In the genomic region with DNA sequence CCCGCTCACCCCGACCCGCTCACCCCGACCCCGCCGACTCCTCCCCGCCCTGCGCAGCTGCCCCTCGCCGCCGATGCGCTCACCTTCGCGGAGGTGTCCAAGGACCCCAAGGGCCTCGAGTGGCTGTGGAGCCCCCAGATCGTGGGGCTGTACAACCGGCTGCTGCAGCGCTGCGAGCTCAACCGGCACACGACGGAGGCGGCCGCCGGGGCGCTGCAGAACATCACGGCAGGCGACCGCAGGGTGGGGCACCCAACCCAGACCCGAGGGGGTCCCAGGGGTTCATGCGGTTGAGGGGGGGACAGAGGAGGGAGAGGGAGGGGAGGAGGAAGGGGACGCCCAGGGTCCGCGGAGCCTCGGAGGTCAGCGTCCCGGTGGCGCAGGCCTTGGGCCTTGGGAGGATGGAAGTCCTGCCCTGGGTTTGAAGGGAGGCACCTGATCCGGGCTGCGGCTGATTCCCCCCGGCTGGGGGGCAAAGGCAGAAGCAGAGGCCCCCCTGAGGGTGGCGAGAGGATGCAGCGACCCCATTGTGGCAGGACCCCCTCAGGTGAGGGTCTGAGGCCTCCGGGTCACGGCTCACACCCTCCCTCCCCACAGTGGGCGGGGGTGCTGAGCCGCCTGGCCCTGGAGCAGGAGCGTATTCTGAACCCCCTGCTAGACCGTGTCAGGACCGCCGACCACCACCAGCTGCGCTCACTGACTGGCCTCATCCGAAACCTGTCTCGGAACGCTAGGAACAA, we compare ENCODE assay signal across 27 cellular contexts. TPM values are rescaled to one million over a fixed set of nuclear protein-coding genes. Genes with fewer than 3 reads are reported as not detected.
DNase-seq lines count a peak whose midpoint lies in the region; ATAC-seq, FAIRE-seq and TF ChIP-seq lines count a peak whose summit lies in the region.
"Had no signal": no experiment of that assay in that cellular context is flagged by ENCODE, and none has a peak within 500 bp of the region (broad histone marks: within the 10 kb centered on the region; RNA-seq: fewer than 3 reads in every experiment).

No MANE protein-coding gene starts in this region.

- peaks cover 0 to 4% of the 10 kb centered on the region in 2 donors for H3K27me3 Mint-ChIP-seq in natural killer cell treated with Interleukin-12 subunit alpha and Interleukin-12 subunit beta and Interleukin-15 and Interleukin-18, amount 100 ng/mL, for 72 hours

- no peak for TF ChIP-seq CTCF in HepG2 (CRISPR knock-in tag; IDR thresholded peaks at IDR 0.05)
- no peak for TF ChIP-seq CTCF in coronary artery (IDR thresholded peaks at IDR 0.05)

- H3K4me2 ChIP-seq in HepG2 (ENCODE audit: low read depth, low read length): no peak overlapping the region
- H3K4me2 ChIP-seq: PC-9 had no signal

- H3K27ac Mint-ChIP-seq in natural killer cell treated with Interleukin-12 subunit alpha and Interleukin-12 subunit beta and Interleukin-15 and Interleukin-18, amount 100 ng/mL, for 72 hours: no peak overlapping the region
- H3K27ac Mint-ChIP-seq: H9 had no signal

- H3K4me3 ChIP-seq in H7 (ENCODE audit: insufficient read depth, low read depth, low read length) (no peak overlapping the region), HepG2 (replicated peaks in 1 of 3; ENCODE audit: insufficient read depth in 1 of 3, low read depth in 2 of 3, low read length in 3 of 3) (no peak overlapping the region), coronary artery (no peak overlapping the region)
- H3K4me3 ChIP-seq: GM23248, MG63, PC-9 had no signal

- no peak overlapping the region for H3K9ac ChIP-seq in HepG2 (ENCODE audit: insufficient read depth, low read depth, low read length)
- H3K9ac ChIP-seq: GM23248 had no signal

- H3K4me1 ChIP-seq in HepG2 (ENCODE audit: insufficient read depth, low read length): peaks cover 8% of the 10 kb centered on the region

- DNase-seq in Right ventricle myocardium inferior (ENCODE audit: missing footprints): peak; percentile 18
- DNase-seq in Right ventricle myocardium superior: no peak
- peak; percentile 59 for DNase-seq in H7
- no peak for DNase-seq in HepG2 (ENCODE audit: low spot score)
- peak; percentile 59 for DNase-seq in natural killer cell treated with Interleukin-12 subunit alpha and Interleukin-12 subunit beta and Interleukin-15 and Interleukin-18, amount 100 ng/mL, for 72 hours (ENCODE audit: low spot score)
- DNase-seq in NCI-H128 (lab: John Stamatoyannopoulos, UW; ENCODE audit: unreplicated experiment): no peak
- DNase-seq in coronary artery (ENCODE audit: low spot score): no peak
- DNase-seq: 8988T; DMS153; DND-41; GM23248; H9; KG1; MG63; NCI-H1105 treated with DMSO at 0.1 percent for 48 hours; NCI-H2029; NCI-H446; NCI-H526; NCI-H82; NK-92 treated with Interleukin-12 subunit alpha and Interleukin-12 subunit beta, amount 100 ng/mL, for 24 hours; PC-9; RPMI8226; SHP77 treated with DMSO at 0.1 percent for 48 hours had no signal

- CTCF ChIA-PET in HepG2 (lab: Yijun Ruan, JAX; ENCODE audit: low intra/inter-chr PET ratio, low total read pairs): no interaction called here

- no peaks in the 10 kb centered on the region; the same call in 1 of the 2 replicates for H3K36me3 ChIP-seq in H7 (replicated peaks; ENCODE audit: control insufficient read depth, insufficient read depth, low read length)
- peaks cover 5 to 20% of the 10 kb centered on the region in 2 experiments; a peak in 3 of 5 replicates for H3K36me3 ChIP-seq in HepG2 (replicated peaks in 1 of 2; ENCODE audit: control insufficient read depth in 1 of 2, insufficient read depth in 2 of 2, low read length in 2 of 2)
- H3K36me3 ChIP-seq: MG63 had no signal

- H3K27me3 ChIP-seq in H7 (ENCODE audit: control insufficient read depth, insufficient read depth, low read length) (no peaks in the 10 kb centered on the region), HepG2 (ENCODE audit: control insufficient read depth in 1 of 2, insufficient read depth in 2 of 2, low read length in 2 of 2) (no peaks in the 10 kb centered on the region)
- H3K27me3 ChIP-seq: MG63 had no signal

- ATAC-seq in Right ventricle myocardium inferior (no peak), Right ventricle myocardium superior (ENCODE audit: poor library complexity) (no peak), HepG2 (no peak), GM21367 (IDR thresholded peaks at IDR 0.05; ENCODE audit: unreplicated experiment) (no peak)
- ATAC-seq in natural killer cell treated with Interleukin-12 subunit alpha and Interleukin-12 subunit beta and Interleukin-15 and Interleukin-18, amount 100 ng/mL, for 72 hours: no peak

- H3K36me3 Mint-ChIP-seq in natural killer cell treated with Interleukin-12 subunit alpha and Interleukin-12 subunit beta and Interleukin-15 and Interleukin-18, amount 100 ng/mL, for 72 hours: no peaks in the 10 kb centered on the region

- H3K4me1 Mint-ChIP-seq in natural killer cell treated with Interleukin-12 subunit alpha and Interleukin-12 subunit beta and Interleukin-15 and Interleukin-18, amount 100 ng/mL, for 72 hours (ENCODE audit: low read depth in 2 of 2): peaks cover 0 to 7% of the 10 kb centered on the region in 2 donors

- BruUV-seq in HepG2 (replicated peaks; lab: Mats Ljungman, UMichigan): no TSS peak

- no peak overlapping the region for H2AFZ ChIP-seq in HepG2 (ENCODE audit: low read length)
- H2AFZ ChIP-seq: GM23248, PC-9 had no signal

- TF ChIP-seq POLR2A in HepG2 (IDR thresholded peaks at IDR 0.05; ENCODE audit: insufficient read depth in 1 of 2, low read depth in 2 of 2, low read length in 2 of 2): no peak

- 98% methylated on average over 43 of the region's 55 CpGs for WGBS in HepG2 (ENCODE audit: low lambda C conversion rate)

- H3K9me3 ChIP-seq in HepG2 (ENCODE audit: low read length): no peaks in the 10 kb centered on the region
- H3K9me3 ChIP-seq: MG63 had no signal

- TF ChIP-seq RAD21 in HepG2 (CRISPR knock-in tag; IDR thresholded peaks at IDR 0.05): no peak

- no peak overlapping the region for H3K4me3 Mint-ChIP-seq in natural killer cell treated with Interleukin-12 subunit alpha and Interleukin-12 subunit beta and Interleukin-15 and Interleukin-18, amount 100 ng/mL, for 72 hours
- H3K4me3 Mint-ChIP-seq: H9 had no signal

- FAIRE-seq in HepG2 (lab: Jason Lieb, UNC): no peak
- FAIRE-seq: GM18507, HTR-8/SVneo had no signal

- TF ChIP-seq EP300 in HepG2 (IDR thresholded peaks at IDR 0.05; ENCODE audit: low read depth in 2 of 2, low read length in 2 of 2) (no peak), HepG2 (CRISPR knock-in tag; IDR thresholded peaks at IDR 0.05; ENCODE audit: borderline replicate concordance) (no peak)

- no peaks in the 10 kb centered on the region for H3K79me2 ChIP-seq in HepG2 (ENCODE audit: insufficient read depth, low read length)

- POLR2A ChIA-PET in HepG2 (lab: Yijun Ruan, JAX): no interaction called here

- in situ Hi-C loops in HepG2 (cut with HindIII; ENCODE audit: extremely low pct_ligation_motif_present, low pct_unique_long_range_greater_than_20kb): no loop called here

- intact Hi-C loops in Right ventricle myocardium inferior (cut with DNase I): no loop called here
- intact Hi-C loops in Right ventricle myocardium superior (cut with DNase I): no loop called here
- intact Hi-C loops in HepG2 (cut with micrococcal nuclease; ENCODE audit: unreplicated experiment): no loop called here

- no peaks in the 10 kb centered on the region for H3K9me3 Mint-ChIP-seq in natural killer cell treated with Interleukin-12 subunit alpha and Interleukin-12 subunit beta and Interleukin-15 and Interleukin-18, amount 100 ng/mL, for 72 hours

- no peak overlapping the region for H3K27ac ChIP-seq in HepG2 (ENCODE audit: extremely low read length, insufficient read depth, low read length)
- no peak overlapping the region for H3K27ac ChIP-seq in coronary artery
- H3K27ac ChIP-seq: GM23248, PC-9 had no signal

- H4K20me1 ChIP-seq in HepG2 (ENCODE audit: insufficient read depth, low read length): no peaks in the 10 kb centered on the region

RNA-seq across cellular contexts. Expression of a gene that starts 9.2 kb away (rescaled TPM):
- 0.32 TPM for total RNA-seq in Right ventricle myocardium inferior
- 0.86 TPM for total RNA-seq in Right ventricle myocardium superior
- 2.1 and 3.6 TPM in 2 replicates for total RNA-seq in H7 (2014; rRNA removed; shearing (Covaris generic))
- total RNA-seq in HepG2 (2016; rRNA removed; fragmentation: Illumina TruSeq; extraction: Trizol): 21.1 and 28.7 TPM in 2 replicates
- total RNA-seq in HepG2 (2016; cell fraction: cytosol; rRNA removed; fragmentation: Illumina TruSeq; extraction: Trizol; ENCODE audit: low read depth): 5.8 and 6.9 TPM in 2 replicates
- 17.5 and 29.7 TPM in 2 replicates for total RNA-seq in HepG2 (2016; cell fraction: insoluble cytoplasmic fraction; rRNA removed; fragmentation: Illumina TruSeq; extraction: Trizol)
- total RNA-seq in HepG2 (2016; cell fraction: membrane; rRNA removed; fragmentation: Illumina TruSeq; extraction: Trizol): 13.9 and 14.9 TPM in 2 replicates
- total RNA-seq in HepG2 (2016; cell fraction: nucleus; rRNA removed; fragmentation: Illumina TruSeq; extraction: Trizol): 14.5 and 19.8 TPM in 2 replicates
- polyA plus RNA-seq in HepG2 (2011; rRNA removed): 18.0 and 25.1 TPM in 2 replicates
- 13.8 and 24.2 TPM in 2 replicates for polyA plus RNA-seq in HepG2 (2011; cell fraction: cytosol; rRNA removed)
- polyA plus RNA-seq in HepG2 (2011; cell fraction: nucleus; rRNA removed): 59.8 and 70.5 TPM in 2 replicates
- 12.9 and 13.0 TPM in 2 replicates for polyA plus RNA-seq in HepG2 (2012)
- polyA plus RNA-seq in HepG2 (2016; cell fraction: cytosol; fragmentation: Illumina TruSeq; extraction: Trizol; ENCODE audit: low read depth): 4.6 and 4.9 TPM in 2 replicates
- polyA plus RNA-seq in HepG2 (2016; cell fraction: insoluble cytoplasmic fraction; fragmentation: Illumina TruSeq; extraction: Trizol; ENCODE audit: low read depth): 22.3 and 24.1 TPM in 2 replicates
- polyA plus RNA-seq in HepG2 (2016; cell fraction: membrane; fragmentation: Illumina TruSeq; extraction: Trizol; ENCODE audit: low read depth): 7.9 and 9.3 TPM in 2 replicates
- polyA plus RNA-seq in HepG2 (2016; cell fraction: nucleus; fragmentation: Illumina TruSeq; extraction: Trizol; ENCODE audit: insufficient read depth, low read depth): 38.2 and 40.1 TPM in 2 replicates
- polyA minus RNA-seq in HepG2 (2011; rRNA and poly(A)+ RNA removed; ENCODE audit: low replicate concordance): 30.4 and 42.3 TPM in 2 replicates
- polyA minus RNA-seq in HepG2 (2011; cell fraction: cytosol; rRNA and poly(A)+ RNA removed): 24.6 and 25.2 TPM in 2 replicates
- 9.9 and 14.7 TPM in 2 replicates for polyA minus RNA-seq in HepG2 (2011; cell fraction: nucleus; rRNA and poly(A)+ RNA removed)
- not detected for total RNA-seq in natural killer cell treated with Interleukin-12 subunit alpha and Interleukin-12 subunit beta and Interleukin-15 and Interleukin-18, amount 100 ng/mL, for 72 hours

RNA-seq across cellular contexts. Expression of a gene that starts 11.6 kb away (rescaled TPM):
- total RNA-seq in Right ventricle myocardium inferior (50.0 TPM), Right ventricle myocardium superior (38.6 TPM), HepG2 (2016; rRNA removed; fragmentation: Illumina TruSeq; extraction: Trizol) (0.80 and 2.1 TPM in 2 replicates)
- 39.5 and 44.9 TPM in 2 replicates for total RNA-seq in H7 (2014; rRNA removed; shearing (Covaris generic))
- total RNA-seq in HepG2 (2016; cell fraction: cytosol; rRNA removed; fragmentation: Illumina TruSeq; extraction: Trizol; ENCODE audit: low read depth): 1.7 and 1.8 TPM in 2 replicates
- total RNA-seq in HepG2 (2016; cell fraction: insoluble cytoplasmic fraction; rRNA removed; fragmentation: Illumina TruSeq; extraction: Trizol): 1.4 and 2.0 TPM in 2 replicates
- total RNA-seq in HepG2 (2016; cell fraction: membrane; rRNA removed; fragmentation: Illumina TruSeq; extraction: Trizol): 2.1 and 2.2 TPM in 2 replicates
- total RNA-seq in HepG2 (2016; cell fraction: nucleus; rRNA removed; fragmentation: Illumina TruSeq; extraction: Trizol): 1.8 and 1.9 TPM in 2 replicates
- 1.2 and 2.1 TPM in 2 replicates for polyA plus RNA-seq in HepG2 (2011; rRNA removed)
- 1.1 and 2.0 TPM in 2 replicates for polyA plus RNA-seq in HepG2 (2011; cell fraction: cytosol; rRNA removed)
- polyA plus RNA-seq in HepG2 (2011; cell fraction: nucleus; rRNA removed): 4.9 and 10.2 TPM in 2 replicates
- 1.6 and 2.0 TPM in 2 replicates for polyA plus RNA-seq in HepG2 (2012)
- polyA plus RNA-seq in HepG2 (2016; cell fraction: cytosol; fragmentation: Illumina TruSeq; extraction: Trizol; ENCODE audit: low read depth): 1.6 and 2.7 TPM in 2 replicates
- 1.0 and 2.1 TPM in 2 replicates for polyA plus RNA-seq in HepG2 (2016; cell fraction: insoluble cytoplasmic fraction; fragmentation: Illumina TruSeq; extraction: Trizol; ENCODE audit: low read depth)
- 2.8 and 4.3 TPM in 2 replicates for polyA plus RNA-seq in HepG2 (2016; cell fraction: membrane; fragmentation: Illumina TruSeq; extraction: Trizol; ENCODE audit: low read depth)
- 5.7 and 7.3 TPM in 2 replicates for polyA plus RNA-seq in HepG2 (2016; cell fraction: nucleus; fragmentation: Illumina TruSeq; extraction: Trizol; ENCODE audit: insufficient read depth, low read depth)
- 2.3 and 4.3 TPM in 2 replicates for polyA minus RNA-seq in HepG2 (2011; rRNA and poly(A)+ RNA removed; ENCODE audit: low replicate concordance)
- polyA minus RNA-seq in HepG2 (2011; cell fraction: cytosol; rRNA and poly(A)+ RNA removed): 1.5 and 1.8 TPM in 2 replicates
- not detected in 2 replicates for polyA minus RNA-seq in HepG2 (2011; cell fraction: nucleus; rRNA and poly(A)+ RNA removed)
- total RNA-seq in natural killer cell treated with Interleukin-12 subunit alpha and Interleukin-12 subunit beta and Interleukin-15 and Interleukin-18, amount 100 ng/mL, for 72 hours: 10 to 100 TPM; 39.0 to 44.9 TPM

RNA-seq across cellular contexts. Expression of a gene that starts 33.9 kb away (rescaled TPM):
- total RNA-seq in Right ventricle myocardium inferior (0.54 TPM), Right ventricle myocardium superior (0.94 TPM), HepG2 (2016; rRNA removed; fragmentation: Illumina TruSeq; extraction: Trizol) (24.8 and 50.1 TPM in 2 replicates)
- 56.0 and 62.6 TPM in 2 replicates for total RNA-seq in H7 (2014; rRNA removed; shearing (Covaris generic))
- total RNA-seq in HepG2 (2016; cell fraction: cytosol; rRNA removed; fragmentation: Illumina TruSeq; extraction: Trizol; ENCODE audit: low read depth): 13.7 and 15.2 TPM in 2 replicates
- 20.5 and 56.5 TPM in 2 replicates for total RNA-seq in HepG2 (2016; cell fraction: insoluble cytoplasmic fraction; rRNA removed; fragmentation: Illumina TruSeq; extraction: Trizol)
- 36.4 and 42.9 TPM in 2 replicates for total RNA-seq in HepG2 (2016; cell fraction: membrane; rRNA removed; fragmentation: Illumina TruSeq; extraction: Trizol)
- total RNA-seq in HepG2 (2016; cell fraction: nucleus; rRNA removed; fragmentation: Illumina TruSeq; extraction: Trizol): 47.2 and 48.9 TPM in 2 replicates
- polyA plus RNA-seq in HepG2 (2011; rRNA removed): 30.5 and 34.4 TPM in 2 replicates
- 18.4 and 40.1 TPM in 2 replicates for polyA plus RNA-seq in HepG2 (2011; cell fraction: cytosol; rRNA removed)
- polyA plus RNA-seq in HepG2 (2011; cell fraction: nucleus; rRNA removed): 268 and 442 TPM in 2 replicates
- polyA plus RNA-seq in HepG2 (2012): 19.2 and 34.3 TPM in 2 replicates
- polyA plus RNA-seq in HepG2 (2016; cell fraction: cytosol; fragmentation: Illumina TruSeq; extraction: Trizol; ENCODE audit: low read depth): 11.8 and 14.2 TPM in 2 replicates
- 26.0 and 28.4 TPM in 2 replicates for polyA plus RNA-seq in HepG2 (2016; cell fraction: insoluble cytoplasmic fraction; fragmentation: Illumina TruSeq; extraction: Trizol; ENCODE audit: low read depth)
- 26.2 and 30.9 TPM in 2 replicates for polyA plus RNA-seq in HepG2 (2016; cell fraction: membrane; fragmentation: Illumina TruSeq; extraction: Trizol; ENCODE audit: low read depth)
- 152 and 159 TPM in 2 replicates for polyA plus RNA-seq in HepG2 (2016; cell fraction: nucleus; fragmentation: Illumina TruSeq; extraction: Trizol; ENCODE audit: insufficient read depth, low read depth)
- 0.07 and 19.7 TPM in 2 replicates for polyA minus RNA-seq in HepG2 (2011; rRNA and poly(A)+ RNA removed; ENCODE audit: low replicate concordance)
- 10.4 and 11.1 TPM in 2 replicates for polyA minus RNA-seq in HepG2 (2011; cell fraction: cytosol; rRNA and poly(A)+ RNA removed)
- polyA minus RNA-seq in HepG2 (2011; cell fraction: nucleus; rRNA and poly(A)+ RNA removed): 16.9 and 22.4 TPM in 2 replicates
- total RNA-seq in natural killer cell treated with Interleukin-12 subunit alpha and Interleukin-12 subunit beta and Interleukin-15 and Interleukin-18, amount 100 ng/mL, for 72 hours: under 1 TPM in 1 of 2 donors, not detected in 1; 0.50 TPM

RNA-seq across cellular contexts. Expression of a gene that starts 38.6 kb away (rescaled TPM):
- total RNA-seq in Right ventricle myocardium inferior (0.41 TPM), Right ventricle myocardium superior (0.08 TPM), HepG2 (2016; rRNA removed; fragmentation: Illumina TruSeq; extraction: Trizol) (1.5 and 8.9 TPM in 2 replicates)
- total RNA-seq in H7 (2014; rRNA removed; shearing (Covaris generic)): 0.83 and 2.2 TPM in 2 replicates
- total RNA-seq in HepG2 (2016; cell fraction: cytosol; rRNA removed; fragmentation: Illumina TruSeq; extraction: Trizol; ENCODE audit: low read depth): 1.8 and 2.3 TPM in 2 replicates
- total RNA-seq in HepG2 (2016; cell fraction: insoluble cytoplasmic fraction; rRNA removed; fragmentation: Illumina TruSeq; extraction: Trizol): 1.2 and 9.2 TPM in 2 replicates
- total RNA-seq in HepG2 (2016; cell fraction: membrane; rRNA removed; fragmentation: Illumina TruSeq; extraction: Trizol): 1.7 and 2.0 TPM in 2 replicates
- total RNA-seq in HepG2 (2016; cell fraction: nucleus; rRNA removed; fragmentation: Illumina TruSeq; extraction: Trizol): 14.4 and 16.4 TPM in 2 replicates
- polyA plus RNA-seq in HepG2 (2011; rRNA removed): 14.3 and 19.9 TPM in 2 replicates
- polyA plus RNA-seq in HepG2 (2011; cell fraction: cytosol; rRNA removed): 2.2 and 2.9 TPM in 2 replicates
- 267 and 279 TPM in 2 replicates for polyA plus RNA-seq in HepG2 (2011; cell fraction: nucleus; rRNA removed)
- polyA plus RNA-seq in HepG2 (2012): 18.3 and 18.6 TPM in 2 replicates
- 0.44 and 0.54 TPM in 2 replicates for polyA plus RNA-seq in HepG2 (2016; cell fraction: cytosol; fragmentation: Illumina TruSeq; extraction: Trizol; ENCODE audit: low read depth)
- polyA plus RNA-seq in HepG2 (2016; cell fraction: insoluble cytoplasmic fraction; fragmentation: Illumina TruSeq; extraction: Trizol; ENCODE audit: low read depth): 1.5 and 1.9 TPM in 2 replicates
- 0.82 and 1.0 TPM in 2 replicates for polyA plus RNA-seq in HepG2 (2016; cell fraction: membrane; fragmentation: Illumina TruSeq; extraction: Trizol; ENCODE audit: low read depth)
- polyA plus RNA-seq in HepG2 (2016; cell fraction: nucleus; fragmentation: Illumina TruSeq; extraction: Trizol; ENCODE audit: insufficient read depth, low read depth): 71.0 and 80.1 TPM in 2 replicates
- 0.23 and 6.4 TPM in 2 replicates for polyA minus RNA-seq in HepG2 (2011; rRNA and poly(A)+ RNA removed; ENCODE audit: low replicate concordance)
- 0.97 and 2.5 TPM in 2 replicates for polyA minus RNA-seq in HepG2 (2011; cell fraction: cytosol; rRNA and poly(A)+ RNA removed)
- 14.8 and 15.1 TPM in 2 replicates for polyA minus RNA-seq in HepG2 (2011; cell fraction: nucleus; rRNA and poly(A)+ RNA removed)
- 1 to 10 TPM; 2.4 to 6.7 TPM for total RNA-seq in natural killer cell treated with Interleukin-12 subunit alpha and Interleukin-12 subunit beta and Interleukin-15 and Interleukin-18, amount 100 ng/mL, for 72 hours
- total RNA-seq: GM23248 had no signal
- polyA plus RNA-seq: BJ, GM23248 had no signal

RNA-seq across cellular contexts. Expression of a gene that starts 46.9 kb away (rescaled TPM):
- total RNA-seq in Right ventricle myocardium inferior: 27.8 TPM
- 25.5 TPM for total RNA-seq in Right ventricle myocardium superior
- total RNA-seq in H7 (2014; rRNA removed; shearing (Covaris generic)): 40.9 and 47.5 TPM in 2 replicates
- 11.3 and 21.7 TPM in 2 replicates for total RNA-seq in HepG2 (2016; rRNA removed; fragmentation: Illumina TruSeq; extraction: Trizol)
- 5.6 and 7.0 TPM in 2 replicates for total RNA-seq in HepG2 (2016; cell fraction: cytosol; rRNA removed; fragmentation: Illumina TruSeq; extraction: Trizol; ENCODE audit: low read depth)
- total RNA-seq in HepG2 (2016; cell fraction: insoluble cytoplasmic fraction; rRNA removed; fragmentation: Illumina TruSeq; extraction: Trizol): 8.4 and 25.4 TPM in 2 replicates
- total RNA-seq in HepG2 (2016; cell fraction: membrane; rRNA removed; fragmentation: Illumina TruSeq; extraction: Trizol): 10.9 and 11.3 TPM in 2 replicates
- 23.2 and 23.3 TPM in 2 replicates for total RNA-seq in HepG2 (2016; cell fraction: nucleus; rRNA removed; fragmentation: Illumina TruSeq; extraction: Trizol)
- 26.4 and 37.6 TPM in 2 replicates for polyA plus RNA-seq in HepG2 (2011; rRNA removed)
- 28.3 and 34.4 TPM in 2 replicates for polyA plus RNA-seq in HepG2 (2011; cell fraction: cytosol; rRNA removed)
- polyA plus RNA-seq in HepG2 (2011; cell fraction: nucleus; rRNA removed): 151 and 168 TPM in 2 replicates
- polyA plus RNA-seq in HepG2 (2012): 19.9 and 35.5 TPM in 2 replicates
- 5.4 and 6.0 TPM in 2 replicates for polyA plus RNA-seq in HepG2 (2016; cell fraction: cytosol; fragmentation: Illumina TruSeq; extraction: Trizol; ENCODE audit: low read depth)
- polyA plus RNA-seq in HepG2 (2016; cell fraction: insoluble cytoplasmic fraction; fragmentation: Illumina TruSeq; extraction: Trizol; ENCODE audit: low read depth): 11.4 and 12.9 TPM in 2 replicates
- 9.5 and 10.3 TPM in 2 replicates for polyA plus RNA-seq in HepG2 (2016; cell fraction: membrane; fragmentation: Illumina TruSeq; extraction: Trizol; ENCODE audit: low read depth)
- 59.3 and 60.5 TPM in 2 replicates for polyA plus RNA-seq in HepG2 (2016; cell fraction: nucleus; fragmentation: Illumina TruSeq; extraction: Trizol; ENCODE audit: insufficient read depth, low read depth)
- polyA minus RNA-seq in HepG2 (2011; rRNA and poly(A)+ RNA removed; ENCODE audit: low replicate concordance): 43.0 and 66.5 TPM in 2 replicates
- polyA minus RNA-seq in HepG2 (2011; cell fraction: cytosol; rRNA and poly(A)+ RNA removed): 20.3 and 23.7 TPM in 2 replicates
- polyA minus RNA-seq in HepG2 (2011; cell fraction: nucleus; rRNA and poly(A)+ RNA removed): 28.6 and 30.4 TPM in 2 replicates
- total RNA-seq in natural killer cell treated with Interleukin-12 subunit alpha and Interleukin-12 subunit beta and Interleukin-15 and Interleukin-18, amount 100 ng/mL, for 72 hours: 10 to 100 TPM; 20.6 to 56.9 TPM

Comparison
In these comparisons a context has a peak if more than half of its experiments do, and no peak if none do; other contexts are left out.
1. DNase-seq: peak in Right ventricle myocardium inferior (single experiment), H7 (single experiment) and natural killer cell treated with Interleukin-12 subunit alpha and Interleukin-12 subunit beta and Interleukin-15 and Interleukin-18, amount 100 ng/mL, for 72 hours (single experiment); none in Right ventricle myocardium superior (single experiment), HepG2 (single experiment), NCI-H128 (single experiment) and coronary artery (single experiment).
2. RNA of a gene that starts 11.6 kb away (total RNA-seq): 50.0 TPM in Right ventricle myocardium inferior (single experiment), 39.0 to 44.9 TPM in natural killer cell treated with Interleukin-12 subunit alpha and Interleukin-12 subunit beta and Interleukin-15 and Interleukin-18, amount 100 ng/mL, for 72 hours, 39.5 to 44.9 TPM in H7 and 38.6 TPM in Right ventricle myocardium superior (single experiment); 0.80 to 2.2 TPM in HepG2; every median in the first group is over 10 times any median in the second.